In genomic region chr9:38443181-38443580, GRCh38 we compare ENCODE assay signal across 19 cellular contexts. TPM values are rescaled to one million over a fixed set of nuclear protein-coding genes. Genes with fewer than 3 reads are reported as not detected.
DNase-seq lines count a peak whose midpoint lies in the region; ATAC-seq and TF ChIP-seq lines count a peak whose summit lies in the region.
"Had no signal": no experiment of that assay in that cellular context is flagged by ENCODE, and none has a peak within 500 bp of the region (broad histone marks: within the 10 kb centered on the region; RNA-seq: fewer than 3 reads in every experiment).

No MANE protein-coding gene starts in this region.

- no TSS peak for BruUV-seq in IMR-90 (replicated peaks; lab: Mats Ljungman, UMichigan)

- H3K27ac ChIP-seq in IMR-90 (ENCODE audit: insufficient read depth, low read length) = no peak overlapping the region
- H3K27ac ChIP-seq in mesendoderm (ENCODE audit: low read depth, low read length) = no peak overlapping the region
- no peak overlapping the region for H3K27ac ChIP-seq in CD4-positive, alpha-beta T cell (ENCODE audit: low read depth, low read length)
- H3K27ac ChIP-seq: gastroesophageal sphincter, HL-60 had no signal

- TF ChIP-seq CTCF in IMR-90 (conservative IDR thresholded peaks at IDR 0.05; ENCODE audit: low read depth, low read length) = no peak
- TF ChIP-seq CTCF in choroid plexus epithelial cell (conservative IDR thresholded peaks at IDR 0.05; ENCODE audit: low read depth, low read length) = no peak
- no peak for TF ChIP-seq CTCF in CD4-positive, alpha-beta T cell (IDR thresholded peaks at IDR 0.05)
- TF ChIP-seq CTCF in lower leg skin (IDR thresholded peaks at IDR 0.05) = no peak

- H3K18ac ChIP-seq in IMR-90 (ENCODE audit: low read depth, low read length) (no peak overlapping the region), mesendoderm (ENCODE audit: low read length) (no peak overlapping the region)

- 0 out of 2 replicates have a peak, but pooled peaks cover 8% of the 10 kb centered on the region for H3K9me1 ChIP-seq in IMR-90 (ENCODE audit: insufficient read depth, low read length)

- no peak overlapping the region for H4K91ac ChIP-seq in IMR-90 (ENCODE audit: insufficient read depth, low read depth, low read length)

- H3K14ac ChIP-seq in IMR-90 (replicated peaks; ENCODE audit: low read depth, low read length) = no peak overlapping the region

- POLR2A ChIA-PET in IMR-90 (lab: Charles Lee; ENCODE audit: unreplicated experiment) = no interaction called here
- POLR2A ChIA-PET in CD4-positive, alpha-beta T cell (lab: Charles Lee) = no interaction called here

- ATAC-seq in IMR-90 (ENCODE audit: low read depth) = peak; percentile 51
- no peak for ATAC-seq in HG03378 (IDR thresholded peaks at IDR 0.05; ENCODE audit: unreplicated experiment)
- no peak for ATAC-seq in CD4-positive, alpha-beta T cell (ENCODE audit: poor library complexity)
- ATAC-seq: gastroesophageal sphincter had no signal

- H3K9ac ChIP-seq in IMR-90 (ENCODE audit: low read depth, low read length) (no peak overlapping the region), mesendoderm (ENCODE audit: low read length) (no peak overlapping the region)

- H3K36me3 ChIP-seq in IMR-90 (ENCODE audit: control insufficient read depth, insufficient read depth, low read length) = no peaks in the 10 kb centered on the region
- H3K36me3 ChIP-seq in mesendoderm (ENCODE audit: control insufficient read depth, insufficient read depth, low read length) = no peaks in the 10 kb centered on the region
- H3K36me3 ChIP-seq: gastroesophageal sphincter, HAP-1 had no signal

- no peaks in the 10 kb centered on the region for H3K79me2 ChIP-seq in mesendoderm (ENCODE audit: control insufficient read depth, insufficient read depth, low read length)

- H3K27me3 Mint-ChIP-seq in CD4-positive, alpha-beta T cell = peaks cover 23% of the 10 kb centered on the region

- no peaks in the 10 kb centered on the region; the same call in 1 of the 2 replicates for H3K27me3 ChIP-seq in IMR-90 (ENCODE audit: control insufficient read depth, insufficient read depth, low read length)
- no peaks in the 10 kb centered on the region for H3K27me3 ChIP-seq in mesendoderm (ENCODE audit: insufficient read depth, low read length, poor library complexity)
- H3K27me3 ChIP-seq in CD4-positive, alpha-beta T cell (ENCODE audit: control insufficient read depth, insufficient read depth, low read length) = no peaks in the 10 kb centered on the region

- H2BK15ac ChIP-seq in IMR-90 (ENCODE audit: low read depth, low read length) (no peak overlapping the region), mesendoderm (replicated peaks; ENCODE audit: low read depth) (no peak overlapping the region)

- H4K8ac ChIP-seq in IMR-90 (ENCODE audit: low read depth in 2 of 2, low read length in 2 of 2) = no peak overlapping the region
- H4K8ac ChIP-seq in mesendoderm (ENCODE audit: low read depth, low read length) = no peak overlapping the region

- no peak overlapping the region for H2AFZ ChIP-seq in IMR-90 (replicated peaks; ENCODE audit: low read length, poor library complexity)

- H3K36me3 Mint-ChIP-seq in CD4-positive, alpha-beta T cell (ENCODE audit: low read depth) = no peaks in the 10 kb centered on the region
- H3K36me3 Mint-ChIP-seq: natural killer cell treated with Interleukin-12 subunit alpha and Interleukin-12 subunit beta and Interleukin-15 and Interleukin-18, amount 100 ng/mL, for 72 hours had no signal

- TF ChIP-seq RAD21 in IMR-90 (IDR thresholded peaks at IDR 0.05; ENCODE audit: low read length) = no peak

- H2BK20ac ChIP-seq in IMR-90 (ENCODE audit: low read depth, low read length) = no peak overlapping the region

- peak; percentile 19 for DNase-seq in A172 (ENCODE audit: low spot score)
- peak; percentile 16 for DNase-seq in IMR-90
- DNase-seq in choroid plexus epithelial cell (ENCODE audit: low read depth) = peak; percentile 76
- DNase-seq in mesendoderm = peak; percentile 47
- no peak for DNase-seq in CD4-positive, alpha-beta T cell
- DNase-seq in lower leg skin (ENCODE audit: low spot score in 2 of 2) = no peak
- no peak for DNase-seq in iPS-NIHi11 (ENCODE audit: low spot score)
- DNase-seq: activated gamma-delta T cell treated with Interleukin-2 at 50 U/mL for 16 hours; effector memory CD4-positive, alpha-beta T cell; NCI-H2081; NK-92 treated with Interleukin-12 subunit alpha and Interleukin-12 subunit beta, amount 100 ng/mL, for 24 hours had no signal

- dilution Hi-C loops in IMR-90 (cut with HindIII; ENCODE audit: low sequenced_read_pairs, unreplicated experiment) = no loop called here

- H3K4me2 ChIP-seq in IMR-90 (ENCODE audit: low read depth, low read length) (no peak overlapping the region), mesendoderm (ENCODE audit: low read length) (no peak overlapping the region)

- no peak overlapping the region for H3K4ac ChIP-seq in IMR-90 (ENCODE audit: low read depth, low read length)
- no peak overlapping the region for H3K4ac ChIP-seq in mesendoderm (ENCODE audit: low read depth, low read length)

- H3K9me3 Mint-ChIP-seq in CD4-positive, alpha-beta T cell = no peaks in the 10 kb centered on the region
- H3K9me3 Mint-ChIP-seq: natural killer cell treated with Interleukin-12 subunit alpha and Interleukin-12 subunit beta and Interleukin-15 and Interleukin-18, amount 100 ng/mL, for 72 hours; stimulated activated naive CD8-positive, alpha-beta T cell treated with anti-CD3 and anti-CD28 coated beads, Interleukin-15, Interleukin-2, amounts not matched to agents 100 ng/mL and 50 ng/mL, for 24 hours had no signal

- intact Hi-C loops in IMR-90 (cut with micrococcal nuclease) = no loop called here
- intact Hi-C loops in CD4-positive, alpha-beta T cell (cut with DNase I, micrococcal nuclease) = no loop called here
- intact Hi-C loops in lower leg skin (cut with DNase I; ENCODE audit: low total_unique reads) = no loop called here

- TF ChIP-seq POLR2A in IMR-90 (IDR thresholded peaks at IDR 0.05; ENCODE audit: low read depth, low read length) (no peak), lower leg skin (IDR thresholded peaks at IDR 0.05) (no peak)

- H3K4me3 Mint-ChIP-seq in CD4-positive, alpha-beta T cell = no peak overlapping the region
- H3K4me3 Mint-ChIP-seq: brain; natural killer cell treated with Interleukin-12 subunit alpha and Interleukin-12 subunit beta and Interleukin-15 and Interleukin-18, amount 100 ng/mL, for 72 hours; stimulated activated naive CD8-positive, alpha-beta T cell treated with anti-CD3 and anti-CD28 coated beads, Interleukin-15, Interleukin-2, amounts not matched to agents 100 ng/mL and 50 ng/mL, for 24 hours had no signal

- no peaks in the 10 kb centered on the region for H3K9me3 ChIP-seq in IMR-90 (ENCODE audit: control insufficient read depth, insufficient read depth, low read length)
- no peaks in the 10 kb centered on the region for H3K9me3 ChIP-seq in CD4-positive, alpha-beta T cell (ENCODE audit: control insufficient read depth, low read length)
- H3K9me3 ChIP-seq: gastroesophageal sphincter, HAP-1 had no signal

- no peak overlapping the region for H2AK5ac ChIP-seq in IMR-90 (ENCODE audit: low read depth, low read length)
- no peak overlapping the region for H2AK5ac ChIP-seq in mesendoderm (ENCODE audit: low read length)

- H3K79me1 ChIP-seq in IMR-90 (ENCODE audit: low read depth in 1 of 2, low read length in 2 of 2) = no peaks in the 10 kb centered on the region
- H3K79me1 ChIP-seq in mesendoderm (ENCODE audit: low read length) = no peaks in the 10 kb centered on the region

- in situ Hi-C loops in IMR-90 (cut with MboI; ENCODE audit: low sequenced_read_pairs) = no loop called here

- H2BK120ac ChIP-seq in IMR-90 (ENCODE audit: low read depth, low read length) = no peak overlapping the region
- no peak overlapping the region for H2BK120ac ChIP-seq in mesendoderm (ENCODE audit: low read depth, low read length)

- no peak overlapping the region for H3K27ac Mint-ChIP-seq in CD4-positive, alpha-beta T cell
- H3K27ac Mint-ChIP-seq: brain; natural killer cell treated with Interleukin-12 subunit alpha and Interleukin-12 subunit beta and Interleukin-15 and Interleukin-18, amount 100 ng/mL, for 72 hours; stimulated activated naive CD8-positive, alpha-beta T cell treated with anti-CD3 and anti-CD28 coated beads, Interleukin-15, Interleukin-2, amounts not matched to agents 100 ng/mL and 50 ng/mL, for 24 hours had no signal

- H4K5ac ChIP-seq in IMR-90 (ENCODE audit: low read depth, low read length) (no peak overlapping the region), mesendoderm (ENCODE audit: low read length) (no peak overlapping the region)

- H3K4me3 ChIP-seq in IMR-90 (ENCODE audit: insufficient read depth, low read depth, low read length) (no peak overlapping the region), choroid plexus epithelial cell (ENCODE audit: low read depth, low read length) (no peak overlapping the region), mesendoderm (ENCODE audit: low read length) (no peak overlapping the region), lower leg skin (ENCODE audit: low read depth, poor library complexity, severe bottlenecking) (no peak overlapping the region)
- H3K4me3 ChIP-seq: gastroesophageal sphincter, HAP-1 had no signal

- H3K56ac ChIP-seq in IMR-90 (ENCODE audit: extremely low read depth, insufficient read depth, low read length) = no peak overlapping the region
- H3K56ac ChIP-seq in mesendoderm (ENCODE audit: low read length) = no peak overlapping the region

- H4K20me1 ChIP-seq in IMR-90 (ENCODE audit: insufficient read depth, low read length) = no peaks in the 10 kb centered on the region

- H3K4me1 ChIP-seq in IMR-90 (ENCODE audit: control insufficient read depth, insufficient read depth, low read length) = peaks cover 2% of the 10 kb centered on the region; the same call in 1 of the 2 replicates
- no peaks in the 10 kb centered on the region for H3K4me1 ChIP-seq in mesendoderm (ENCODE audit: control insufficient read depth, low read depth, low read length)
- H3K4me1 ChIP-seq: gastroesophageal sphincter had no signal

- CTCF ChIA-PET in IMR-90 (lab: Yijun Ruan, JAX) = no interaction called here
- CTCF ChIA-PET in CD4-positive, alpha-beta T cell (lab: Charles Lee) = no interaction called here

- WGBS in IMR-90 (ENCODE audit: extremely low coverage in 2 of 2, insufficient read length in 1 of 2), 2 experiments = 83% methylated on average over 1 of the region's 7 CpGs; no CpG with 5 or more reads in 1 of the 2 experiments
- WGBS in mesendoderm (ENCODE audit: extremely low coverage, insufficient coverage, low lambda C conversion rate) = no CpG with 5 or more reads among the region's 7 CpGs
- WGBS in lower leg skin, 2 donors = 69 to 76% methylated on average over 7 of the region's 7 CpGs

- no peak overlapping the region for H2AK9ac ChIP-seq in IMR-90 (replicated peaks; ENCODE audit: low read depth, low read length, poor library complexity)

- peaks cover under 1% of the 10 kb centered on the region for H3K4me1 Mint-ChIP-seq in CD4-positive, alpha-beta T cell (ENCODE audit: low read depth)
- H3K4me1 Mint-ChIP-seq: brain had no signal

- H3K23ac ChIP-seq in IMR-90 (ENCODE audit: low read depth, low read length) (no peak overlapping the region), mesendoderm (ENCODE audit: low read length) (no peak overlapping the region)

- H2BK5ac ChIP-seq in IMR-90 (ENCODE audit: low read depth, low read length, poor library complexity, severe bottlenecking) (peak overlapping the region; percentile 10), mesendoderm (ENCODE audit: low read length) (no peak overlapping the region)

RNA-seq across cellular contexts. Expression of gene IGFBPL1, which starts 18.9 kb away (rescaled TPM):
- 0.14 TPM in 1 of 2 replicates, not detected in the other for total RNA-seq in A172 (2014; rRNA removed; shearing (Covaris generic))
- total RNA-seq in IMR-90 (2012; rRNA removed) (under 0.01 TPM in 1 of 2 replicates, not detected in the other), lower leg skin (not detected)
- polyA plus RNA-seq in IMR-90 (2012; rRNA removed) = not detected in 2 replicates
- polyA plus RNA-seq in IMR-90 (2012; cell fraction: cytosol; rRNA removed) = not detected in 2 replicates
- not detected in 2 replicates for polyA plus RNA-seq in IMR-90 (2012; cell fraction: nucleus; rRNA removed; ENCODE audit: low replicate concordance)
- 8.6 TPM for polyA plus RNA-seq in mesendoderm (2013, experiment 1 of 2)
- 8.8 TPM for polyA plus RNA-seq in mesendoderm (2013, experiment 2 of 2)
- not detected for total RNA-seq in CD4-positive, alpha-beta T cell
- total RNA-seq: activated CD8-positive, alpha-beta memory T cell treated with anti-CD3 and anti-CD28 coated beads for 36 hours; natural killer cell treated with Interleukin-12 subunit alpha and Interleukin-12 subunit beta and Interleukin-15 and Interleukin-18, amount 100 ng/mL, for 72 hours had no signal

RNA-seq across cellular contexts. Expression of gene ALDH1B1, which starts 50.7 kb away (rescaled TPM):
- 23.0 and 26.1 TPM in 2 replicates for total RNA-seq in A172 (2014; rRNA removed; shearing (Covaris generic))
- total RNA-seq in IMR-90 (2012; rRNA removed) = 37.2 and 37.6 TPM in 2 replicates
- polyA plus RNA-seq in IMR-90 (2012; rRNA removed) = 27.2 and 29.6 TPM in 2 replicates
- polyA plus RNA-seq in IMR-90 (2012; cell fraction: cytosol; rRNA removed) = 17.3 and 24.3 TPM in 2 replicates
- polyA plus RNA-seq in IMR-90 (2012; cell fraction: nucleus; rRNA removed; ENCODE audit: low replicate concordance) = 8.2 and 8.4 TPM in 2 replicates
- 28.7 TPM for polyA plus RNA-seq in mesendoderm (2013, experiment 1 of 2)
- polyA plus RNA-seq in mesendoderm (2013, experiment 2 of 2) = 27.7 TPM
- under 1 TPM; 0.19 to 0.20 TPM for total RNA-seq in CD4-positive, alpha-beta T cell
- total RNA-seq in lower leg skin = 1 to 10 TPM; 2.3 to 6.8 (median 3.6) TPM

Comparison
In these comparisons a context has a peak if more than half of its experiments do, and no peak if none do; other contexts are left out.
1. DNase-seq: peak in A172 (single experiment), IMR-90 (single experiment), choroid plexus epithelial cell (single experiment) and mesendoderm (single experiment); none in CD4-positive, alpha-beta T cell (0 of 10), lower leg skin (0 of 2) and iPS-NIHi11 (single experiment).